In genomic region chr1:72230746-72231145, GRCh38 we compare ENCODE assay signal across 26 cellular contexts. TPM values are rescaled to one million over a fixed set of nuclear protein-coding genes. Genes with fewer than 3 reads are reported as not detected.
A peak's percentile ranks its signal among the peaks of the same experiment; 100 is the strongest.
DNase-seq lines count a peak whose midpoint lies in the region; ATAC-seq and TF ChIP-seq lines count a peak whose summit lies in the region.
"Had no signal": no experiment of that assay in that cellular context is flagged by ENCODE, and none has a peak within 500 bp of the region (broad histone marks: within the 10 kb centered on the region; RNA-seq: fewer than 3 reads in every experiment).

No MANE protein-coding gene starts in this region.

- peaks cover 5% of the 10 kb centered on the region for H3K4me1 ChIP-seq in osteoblast (ENCODE audit: insufficient read depth, low read length)
- H3K4me1 ChIP-seq: HAP-1, right lobe of liver had no signal

- H2AFZ ChIP-seq in osteoblast (ENCODE audit: low read length), result no peak overlapping the region

- no peaks in the 10 kb centered on the region for H3K36me3 ChIP-seq in osteoblast (ENCODE audit: insufficient read depth, low read length)
- H3K36me3 ChIP-seq: gastroesophageal sphincter, HAP-1, right lobe of liver had no signal

- ATAC-seq in left lobe of liver, result no peak
- no peak for ATAC-seq in GM21786 (IDR thresholded peaks at IDR 0.05; ENCODE audit: unreplicated experiment)
- no peak for ATAC-seq in activated T-cell treated with anti-CD3 and anti-CD28 coated beads, Interleukin-2, amount 50 U/mL, for 72 hours (replicated peaks in 1 of 2)
- ATAC-seq: activated naive CD8-positive, alpha-beta T cell treated with anti-CD3 and anti-CD28 coated beads, Interleukin-2, amount 50 U/mL, for 24 hours; gastroesophageal sphincter; naive thymus-derived CD4-positive, alpha-beta T cell; right lobe of liver; stimulated activated effector memory CD8-positive, alpha-beta T cell treated with anti-CD3 and anti-CD28 coated beads, Interleukin-12 subunit alpha, Interleukin-12 subunit beta, amount 100 ng/mL, for 72 hours had no signal

- H3K79me2 ChIP-seq in osteoblast (ENCODE audit: insufficient read depth, low read length), result peaks cover 15% of the 10 kb centered on the region

- peak overlapping the region; percentile 40 for H3K4me2 ChIP-seq in osteoblast (ENCODE audit: insufficient read depth, low read length)

- H4K20me1 ChIP-seq in osteoblast (ENCODE audit: insufficient read depth, low read length), result no peaks in the 10 kb centered on the region

- no peak for TF ChIP-seq CTCF in osteoblast (IDR thresholded peaks at IDR 0.05; ENCODE audit: extremely low read depth, low read depth, low read length)

- peaks cover 2 to 7% of the 10 kb centered on the region in 2 donors for H3K9me3 Mint-ChIP-seq in activated T-cell treated with anti-CD3 and anti-CD28 coated beads, Interleukin-2, amount 50 U/mL, for 72 hours
- H3K9me3 Mint-ChIP-seq: activated CD4-positive, alpha-beta T cell treated with anti-CD3 and anti-CD28 coated beads, Interleukin-2, amount 10 ng/mL, durations not matched to agents 24 days and 14 days had no signal

- DNase-seq in EH (ENCODE audit: low read depth), result peak; percentile 40
- DNase-seq in M059J (ENCODE audit: low read depth), result peak; percentile 68
- peak; percentile 20 for DNase-seq in dermis blood vessel endothelial cell
- DNase-seq in osteoblast (ENCODE audit: insufficient read length, low spot score, missing footprints), result no peak
- no peak for DNase-seq in left lobe of liver (ENCODE audit: low spot score)
- DNase-seq in activated T-cell treated with anti-CD3 and anti-CD28 coated beads, Interleukin-2, amount 50 U/mL, for 72 hours, result no peak
- DNase-seq in H4 (ENCODE audit: low spot score), result no peak
- DNase-seq: activated CD4-positive, alpha-beta T cell treated with anti-CD3 and anti-CD28 coated beads, Interleukin-2, amount 10 ng/mL, durations not matched to agents 24 days and 14 days; activated CD8-positive, alpha-beta memory T cell treated with anti-CD3 and anti-CD28 coated beads, Interleukin-2, amount 50 U/mL, for 4 hours; activated effector memory CD4-positive, alpha-beta T cell treated with Interleukin-2 at 50 U/mL for 16 hours; activated naive CD8-positive, alpha-beta T cell treated with anti-CD3 and anti-CD28 coated beads, Interleukin-2, amount 50 U/mL, for 24 hours; CD4-positive, alpha-beta T cell; DMS153; naive thymus-derived CD4-positive, alpha-beta T cell; NCI-H1105 treated with DMSO at 0.1 percent for 48 hours; NCI-H2107; NCI-H526 treated with DMSO at 0.1 percent for 48 hours; right lobe of liver; SIG-M5; T-helper 1 cell had no signal

- no peak overlapping the region for H3K4me3 ChIP-seq in osteoblast (ENCODE audit: insufficient read depth, low read length)
- H3K4me3 ChIP-seq: gastroesophageal sphincter, HAP-1, right lobe of liver had no signal

- no peaks in the 10 kb centered on the region for H3K36me3 Mint-ChIP-seq in activated T-cell treated with anti-CD3 and anti-CD28 coated beads, Interleukin-2, amount 50 U/mL, for 72 hours (ENCODE audit: insufficient read depth in 2 of 2)
- H3K36me3 Mint-ChIP-seq: memory B cell; naive thymus-derived CD4-positive, alpha-beta T cell; stimulated activated effector memory CD8-positive, alpha-beta T cell treated with anti-CD3 and anti-CD28 coated beads, Interleukin-12 subunit alpha, Interleukin-12 subunit beta, amount 100 ng/mL, for 72 hours had no signal

- no peaks in the 10 kb centered on the region for H3K27me3 ChIP-seq in osteoblast (ENCODE audit: insufficient read depth, low read length)
- H3K27me3 ChIP-seq: gastroesophageal sphincter, right lobe of liver had no signal

- no peaks in the 10 kb centered on the region for H3K9me3 ChIP-seq in osteoblast (ENCODE audit: low read depth, low read length)
- H3K9me3 ChIP-seq: gastroesophageal sphincter, HAP-1, right lobe of liver had no signal

- H3K4me1 Mint-ChIP-seq in activated T-cell treated with anti-CD3 and anti-CD28 coated beads, Interleukin-2, amount 50 U/mL, for 72 hours (ENCODE audit: low read depth), result no peaks in the 10 kb centered on the region
- H3K4me1 Mint-ChIP-seq: activated CD4-positive, alpha-beta T cell treated with anti-CD3 and anti-CD28 coated beads, Interleukin-2, amount 10 ng/mL, durations not matched to agents 24 days and 14 days; activated naive CD8-positive, alpha-beta T cell treated with anti-CD3 and anti-CD28 coated beads, Interleukin-2, amount 50 U/mL, for 24 hours; memory B cell; naive thymus-derived CD4-positive, alpha-beta T cell; stimulated activated effector memory CD8-positive, alpha-beta T cell treated with anti-CD3 and anti-CD28 coated beads, Interleukin-12 subunit alpha, Interleukin-12 subunit beta, amount 100 ng/mL, for 72 hours had no signal

- H3K27ac ChIP-seq in osteoblast (ENCODE audit: low read depth, low read length), result peak overlapping the region; percentile 4
- H3K27ac ChIP-seq: right lobe of liver had no signal

- no peaks in the 10 kb centered on the region for H3K27me3 Mint-ChIP-seq in activated T-cell treated with anti-CD3 and anti-CD28 coated beads, Interleukin-2, amount 50 U/mL, for 72 hours (ENCODE audit: low read depth)
- H3K27me3 Mint-ChIP-seq: activated CD4-positive, alpha-beta T cell treated with anti-CD3 and anti-CD28 coated beads, Interleukin-2, amount 10 ng/mL, durations not matched to agents 24 days and 14 days; activated naive CD8-positive, alpha-beta T cell treated with anti-CD3 and anti-CD28 coated beads, Interleukin-2, amount 50 U/mL, for 24 hours; CD4-positive, alpha-beta T cell; dendritic cell treated with granulocyte-macrophage colony-stimulating factor and Interleukin-4, amounts not matched to agents 40 ng/mL and 50 ng/mL, for 4 days; memory B cell; naive thymus-derived CD4-positive, alpha-beta T cell had no signal

- H3K4me3 Mint-ChIP-seq in activated T-cell treated with anti-CD3 and anti-CD28 coated beads, Interleukin-2, amount 50 U/mL, for 72 hours, result no peak overlapping the region
- H3K4me3 Mint-ChIP-seq: activated CD4-positive, alpha-beta T cell treated with anti-CD3 and anti-CD28 coated beads, Interleukin-2, amount 10 ng/mL, durations not matched to agents 24 days and 14 days; activated naive CD8-positive, alpha-beta T cell treated with anti-CD3 and anti-CD28 coated beads, Interleukin-2, amount 50 U/mL, for 24 hours; CD4-positive, alpha-beta T cell; dendritic cell treated with granulocyte-macrophage colony-stimulating factor and Interleukin-4, amounts not matched to agents 40 ng/mL and 50 ng/mL, for 4 days; memory B cell; naive thymus-derived CD4-positive, alpha-beta T cell; stimulated activated effector memory CD8-positive, alpha-beta T cell treated with anti-CD3 and anti-CD28 coated beads, Interleukin-12 subunit alpha, Interleukin-12 subunit beta, amount 100 ng/mL, for 72 hours had no signal

- no peak overlapping the region for H3K27ac Mint-ChIP-seq in activated T-cell treated with anti-CD3 and anti-CD28 coated beads, Interleukin-2, amount 50 U/mL, for 72 hours
- H3K27ac Mint-ChIP-seq: activated CD4-positive, alpha-beta T cell treated with anti-CD3 and anti-CD28 coated beads, Interleukin-2, amount 10 ng/mL, durations not matched to agents 24 days and 14 days; activated naive CD8-positive, alpha-beta T cell treated with anti-CD3 and anti-CD28 coated beads, Interleukin-2, amount 50 U/mL, for 24 hours; CD4-positive, alpha-beta T cell; dendritic cell treated with granulocyte-macrophage colony-stimulating factor and Interleukin-4, amounts not matched to agents 40 ng/mL and 50 ng/mL, for 4 days; memory B cell; naive thymus-derived CD4-positive, alpha-beta T cell; stimulated activated effector memory CD8-positive, alpha-beta T cell treated with anti-CD3 and anti-CD28 coated beads, Interleukin-12 subunit alpha, Interleukin-12 subunit beta, amount 100 ng/mL, for 72 hours had no signal

RNA-seq across cellular contexts. Expression of gene NEGR1, which starts 51.6 kb away (rescaled TPM):
- total RNA-seq in M059J (2014; rRNA removed; shearing (Covaris generic)), result 1.1 and 1.3 TPM in 2 replicates
- total RNA-seq in dermis blood vessel endothelial cell, result under 0.01 and 1.3 TPM in 2 replicates
- 18.1 and 22.7 TPM in 2 replicates for total RNA-seq in osteoblast
- 0.20 TPM for total RNA-seq in left lobe of liver
- total RNA-seq in activated T-cell treated with anti-CD3 and anti-CD28 coated beads, Interleukin-2, amount 50 U/mL, for 72 hours, result under 1 TPM in 1 of 2 donors, not detected in 1; 0.24 TPM
- total RNA-seq in H4 (2014; rRNA removed; shearing (Covaris generic)), result 1.8 and 3.0 TPM in 2 replicates
- total RNA-seq: activated CD4-positive, alpha-beta T cell treated with anti-CD3 and anti-CD28 coated beads, Interleukin-2, amount 10 ng/mL, durations not matched to agents 24 days and 14 days had no signal

Comparison
In these comparisons a context has a peak if more than half of its experiments do, and no peak if none do; other contexts are left out.
1. DNase-seq: peak in EH (single experiment), M059J (single experiment) and dermis blood vessel endothelial cell (single experiment); none in osteoblast (single experiment), left lobe of liver (single experiment), activated T-cell treated with anti-CD3 and anti-CD28 coated beads, Interleukin-2, amount 50 U/mL, for 72 hours (0 of 2) and H4 (single experiment).